ENCODE assay signal across 1 cellular context in genomic region chr20:46708172-46708860, GRCh38.
TF ChIP-seq lines count a peak whose summit lies in the region.

No MANE protein-coding gene starts in this region.

TF ChIP-seq in endothelial cell of umbilical vein, 7 proteins besides CTCF, POLR2A, EP300 and RAD21:
- TF ChIP-seq FOS (IDR thresholded peaks at IDR 0.05; ENCODE audit: borderline replicate concordance, insufficient read depth, low read length) (no peak), EZH2 (IDR thresholded peaks at IDR 0.05; ENCODE audit: borderline replicate concordance, low read depth, low read length, severe bottlenecking) (no peak), JUN (IDR thresholded peaks at IDR 0.05; ENCODE audit: borderline replicate concordance, insufficient read depth, insufficient read length, low read depth) (no peak), MAX (IDR thresholded peaks at IDR 0.05; ENCODE audit: insufficient read depth, insufficient read length) (no peak), MYC (IDR thresholded peaks at IDR 0.05; ENCODE audit: low read depth, low read length) (no peak), POLR2AphosphoS5 (IDR thresholded peaks at IDR 0.05; ENCODE audit: insufficient read depth, low read depth, low read length) (no peak), GATA2 (IDR thresholded peaks at IDR 0.05; ENCODE audit: insufficient read depth, insufficient read length, low read depth, low read length) (no peak)
